Comparison of ENCODE assay signal across 9 cellular contexts in the genomic region with DNA sequence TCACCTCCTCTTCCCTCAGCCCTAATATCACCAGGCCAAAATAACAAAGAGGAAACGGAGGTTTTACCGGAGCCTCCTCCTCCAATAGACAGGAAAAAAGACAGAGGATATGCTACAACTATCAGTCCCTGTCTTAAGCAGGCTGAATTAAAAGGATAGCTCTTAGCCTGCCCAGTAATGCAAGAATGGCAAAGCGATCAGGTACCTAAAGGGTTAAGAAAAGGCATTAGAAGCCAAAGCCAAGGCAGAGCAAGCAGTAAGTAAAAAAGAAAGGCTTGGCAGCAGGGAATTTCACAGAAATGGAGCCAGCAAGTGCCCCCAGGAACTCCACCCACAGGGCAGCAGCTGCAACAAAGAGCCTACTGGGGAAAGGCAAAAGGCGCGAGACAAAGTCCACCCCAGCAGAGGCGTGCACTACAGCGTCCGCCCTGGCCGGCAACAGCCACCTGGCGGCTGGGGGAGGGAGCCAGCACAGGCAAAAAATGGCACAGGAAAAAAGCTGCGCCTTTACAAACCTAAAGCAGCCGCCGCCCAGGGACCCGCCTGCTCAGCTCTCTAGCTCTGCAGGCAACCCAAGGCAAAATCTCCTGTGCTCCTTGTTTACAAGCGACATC.
DNase-seq lines count a peak whose midpoint lies in the region; ATAC-seq and TF ChIP-seq lines count a peak whose summit lies in the region.
"Had no signal": no experiment of that assay in that cellular context is flagged by ENCODE, and none has a peak within 500 bp of the region (broad histone marks: within the 10 kb centered on the region; RNA-seq: fewer than 3 reads in every experiment).

No MANE protein-coding gene starts in this region.

- H3K27me3 ChIP-seq in endodermal cell (ENCODE audit: control insufficient read depth, insufficient read depth, low read length, poor library complexity, severe bottlenecking) (no peaks in the 10 kb centered on the region), trophoblast cell (ENCODE audit: insufficient read depth, low read length) (no peaks in the 10 kb centered on the region)

- no peak overlapping the region for H4K91ac ChIP-seq in trophoblast cell (ENCODE audit: low read depth, low read length)

- no peaks in the 10 kb centered on the region for H3K79me1 ChIP-seq in trophoblast cell (ENCODE audit: low read length)

- peak overlapping the region; percentile 64 for H2BK5ac ChIP-seq in trophoblast cell (ENCODE audit: low read depth, low read length, poor library complexity)

- peaks cover 12% of the 10 kb centered on the region for H3K4me1 Mint-ChIP-seq in endodermal cell

- H2BK120ac ChIP-seq in trophoblast cell (ENCODE audit: insufficient read depth, low read length, poor library complexity), result no peak overlapping the region

- no peak overlapping the region for H2AFZ ChIP-seq in trophoblast cell (ENCODE audit: insufficient read depth, low read length, poor library complexity)
- H2AFZ ChIP-seq: parathyroid adenoma had no signal

- H3K23ac ChIP-seq in trophoblast cell (ENCODE audit: low read length), result no peak overlapping the region

- peak; percentile 0 for DNase-seq in ELR (ENCODE audit: low read depth)
- peak; percentile 38 for DNase-seq in LoVo (ENCODE audit: low spot score)
- DNase-seq in endodermal cell, result peak; percentile 92
- DNase-seq in trophoblast cell, result peak; percentile 9 to 61
- no peak for DNase-seq in activated gamma-delta T cell treated with Interleukin-2 at 50 U/mL for 16 hours

- H2AK5ac ChIP-seq in trophoblast cell (ENCODE audit: low read length), result no peak overlapping the region

- peak overlapping the region; percentile 38 for H3K9ac ChIP-seq in endodermal cell (ENCODE audit: extremely low read depth, low read length, poor library complexity, severe bottlenecking)
- no peak overlapping the region for H3K9ac ChIP-seq in trophoblast cell (ENCODE audit: low read length)
- H3K9ac ChIP-seq: parathyroid adenoma had no signal

- H3K36me3 ChIP-seq in endodermal cell (ENCODE audit: control insufficient read depth, insufficient read depth, low read length) (no peaks in the 10 kb centered on the region), trophoblast cell (ENCODE audit: control insufficient read depth in 1 of 2, insufficient read depth in 2 of 2, low read length in 2 of 2) (no peaks in the 10 kb centered on the region)

- no peak overlapping the region for H4K8ac ChIP-seq in trophoblast cell (ENCODE audit: low read depth, low read length)

- H3K9me3 Mint-ChIP-seq in endodermal cell, result peaks cover 66% of the 10 kb centered on the region

- H3K27ac ChIP-seq in endodermal cell (ENCODE audit: low read depth, low read length) (peak overlapping the region; percentile 26), trophoblast cell (ENCODE audit: low read depth, low read length) (no peak overlapping the region)
- H3K27ac ChIP-seq: parathyroid adenoma had no signal

- H3K4me2 ChIP-seq in trophoblast cell (ENCODE audit: low read length), result peak overlapping the region; percentile 33

- H4K12ac ChIP-seq in trophoblast cell (ENCODE audit: low read depth, low read length), result no peak overlapping the region

- H3K14ac ChIP-seq in trophoblast cell (ENCODE audit: low read length), result no peak overlapping the region

- TF ChIP-seq POLR2A in GM18505 (IDR thresholded peaks at IDR 0.05; ENCODE audit: borderline replicate concordance, extremely low read depth, insufficient read depth, insufficient read length), result no peak

- H3K9me3 ChIP-seq in endodermal cell (ENCODE audit: control insufficient read depth, low read length) (peaks cover 44% of the 10 kb centered on the region), trophoblast cell (ENCODE audit: insufficient read depth, low read depth, low read length) (no peaks in the 10 kb centered on the region)

- no peaks in the 10 kb centered on the region for H3K27me3 Mint-ChIP-seq in endodermal cell (ENCODE audit: insufficient read depth)

- TF ChIP-seq CTCF in endodermal cell (conservative IDR thresholded peaks at IDR 0.05), result peak; percentile 73

- H2BK12ac ChIP-seq in trophoblast cell (ENCODE audit: low read length), result no peak overlapping the region

- H3K4me3 Mint-ChIP-seq in endodermal cell, result peak overlapping the region; percentile 32
- H3K4me3 Mint-ChIP-seq: activated T-cell treated with anti-CD3 and anti-CD28 coated beads, Interleukin-2, amount 50 U/mL, for 72 hours had no signal

- no peaks in the 10 kb centered on the region for H3K79me2 ChIP-seq in trophoblast cell (ENCODE audit: control insufficient read depth, insufficient read depth, low read length, poor library complexity)
- H3K79me2 ChIP-seq: parathyroid adenoma had no signal

- 0% methylated on average over 14 of the region's 15 CpGs; no CpG with 5 or more reads in 1 of the 2 experiments for WGBS in endodermal cell (ENCODE audit: insufficient coverage in 1 of 2, insufficient read length in 1 of 2), 2 experiments
- WGBS in trophoblast cell (ENCODE audit: extremely low coverage, insufficient coverage, insufficient read length), result no CpG with 5 or more reads among the region's 15 CpGs

- no peak overlapping the region for H3K18ac ChIP-seq in trophoblast cell (ENCODE audit: low read length)

- peaks cover 18% of the 10 kb centered on the region for H3K36me3 Mint-ChIP-seq in endodermal cell (ENCODE audit: low read depth)

- H3K27ac Mint-ChIP-seq in endodermal cell, result peak overlapping the region; percentile 89
- H3K27ac Mint-ChIP-seq: activated T-cell treated with anti-CD3 and anti-CD28 coated beads, Interleukin-2, amount 50 U/mL, for 72 hours had no signal

- H3K4ac ChIP-seq in trophoblast cell (ENCODE audit: low read depth, low read length), result no peak overlapping the region

- H3K4me3 ChIP-seq in endodermal cell (ENCODE audit: low read length) (peak overlapping the region; percentile 69), trophoblast cell (ENCODE audit: low read depth, low read length) (no peak overlapping the region)

- H3K4me1 ChIP-seq in endodermal cell (ENCODE audit: control insufficient read depth, insufficient read depth, low read length), result no peaks in the 10 kb centered on the region
- H3K4me1 ChIP-seq in trophoblast cell (ENCODE audit: control insufficient read depth in 1 of 2, insufficient read depth in 2 of 2, low read length in 2 of 2), result peaks cover 3 to 8% of the 10 kb centered on the region in 2 experiments
- H3K4me1 ChIP-seq: parathyroid adenoma had no signal

- no peak for ATAC-seq in GM18505 (IDR thresholded peaks at IDR 0.05; ENCODE audit: unreplicated experiment)
- ATAC-seq in HG03571 (IDR thresholded peaks at IDR 0.05; ENCODE audit: unreplicated experiment), result no peak
- ATAC-seq: activated T-cell treated with anti-CD3 and anti-CD28 coated beads, Interleukin-2, amount 50 U/mL, for 72 hours had no signal
